Comparison of ENCODE assay signal across 1 cellular context in the genomic region with DNA sequence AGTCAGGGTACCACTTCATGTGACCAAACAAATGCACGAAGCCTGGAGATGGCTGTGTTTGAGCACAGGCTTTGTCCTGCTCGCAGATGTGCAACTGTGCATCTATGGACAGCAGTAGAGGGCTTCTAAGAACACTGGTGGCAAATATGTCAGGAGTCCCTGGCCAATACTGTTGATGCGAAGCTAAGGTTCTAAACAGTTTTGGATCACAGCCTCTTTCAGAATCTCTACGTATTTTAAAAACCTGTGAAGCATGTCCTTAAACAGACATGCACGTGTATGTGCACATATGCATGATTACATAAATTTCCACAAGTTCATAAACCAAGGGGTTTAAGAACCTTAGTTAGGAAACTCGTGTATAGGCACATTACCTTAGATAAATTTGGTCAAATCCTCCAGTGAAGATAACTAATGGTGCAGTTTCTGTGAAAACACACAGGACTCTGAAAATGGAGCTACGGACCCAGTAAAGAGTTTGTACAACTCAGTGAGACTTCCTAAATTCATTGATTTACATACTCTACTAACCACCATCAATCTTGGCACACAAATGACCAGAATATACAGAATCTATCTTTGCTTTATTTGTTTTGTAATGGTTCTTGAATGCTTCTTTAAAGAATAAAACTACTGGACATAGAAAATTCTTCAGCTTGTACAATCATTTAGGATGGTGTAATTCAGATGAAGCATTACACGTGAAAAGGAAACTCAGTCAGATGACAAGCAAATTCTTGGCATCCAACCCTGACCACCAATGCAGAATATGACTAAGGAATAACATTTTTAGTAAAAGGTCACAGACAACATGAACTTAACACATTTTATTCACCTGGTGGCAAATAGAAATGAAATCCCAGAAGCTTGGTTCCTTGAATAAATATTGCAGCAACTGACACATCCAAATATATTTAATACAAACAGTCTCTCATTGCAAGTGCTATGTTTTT.
TF ChIP-seq lines count a peak whose summit lies in the region.

No MANE protein-coding gene starts in this region.

TF ChIP-seq in A549, 52 proteins besides CTCF, POLR2A, EP300 and RAD21 (continued from another document):
- TF ChIP-seq, protein P1, sequence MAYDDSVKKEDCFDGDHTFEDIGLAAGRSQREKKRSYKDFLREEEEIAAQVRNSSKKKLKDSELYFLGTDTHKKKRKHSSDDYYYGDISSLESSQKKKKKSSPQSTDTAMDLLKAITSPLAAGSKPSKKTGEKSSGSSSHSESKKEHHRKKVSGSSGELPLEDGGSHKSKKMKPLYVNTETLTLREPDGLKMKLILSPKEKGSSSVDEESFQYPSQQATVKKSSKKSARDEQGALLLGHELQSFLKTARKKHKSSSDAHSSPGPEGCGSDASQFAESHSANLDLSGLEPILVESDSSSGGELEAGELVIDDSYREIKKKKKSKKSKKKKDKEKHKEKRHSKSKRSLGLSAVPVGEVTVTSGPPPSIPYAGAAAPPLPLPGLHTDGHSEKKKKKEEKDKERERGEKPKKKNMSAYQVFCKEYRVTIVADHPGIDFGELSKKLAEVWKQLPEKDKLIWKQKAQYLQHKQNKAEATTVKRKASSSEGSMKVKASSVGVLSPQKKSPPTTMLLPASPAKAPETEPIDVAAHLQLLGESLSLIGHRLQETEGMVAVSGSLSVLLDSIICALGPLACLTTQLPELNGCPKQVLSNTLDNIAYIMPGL (CRISPR knock-in tag; IDR thresholded peaks at IDR 0.05; ENCODE audit: borderline replicate concordance), result no peak
- TF ChIP-seq MAX (IDR thresholded peaks at IDR 0.05), result no peak
- TF ChIP-seq ZC3H11A (IDR thresholded peaks at IDR 0.05), result no peak
- no peak for TF ChIP-seq POLR2AphosphoS2 (conservative IDR thresholded peaks at IDR 0.05; ENCODE audit: low read length)
- no peak for TF ChIP-seq KDM1A (IDR thresholded peaks at IDR 0.05; ENCODE audit: low read depth)
- no peak for TF ChIP-seq CHD2 (IDR thresholded peaks at IDR 0.05; ENCODE audit: low read length, partially characterized antibody)
- TF ChIP-seq PBX3 (IDR thresholded peaks at IDR 0.05), result no peak
- peak; percentile 47; the same call in 1 of the 2 replicates for TF ChIP-seq FOSL2 (IDR thresholded peaks at IDR 0.05)
- peak; percentile 55 for TF ChIP-seq FOSL2 (CRISPR knock-in tag; IDR thresholded peaks at IDR 0.05)
- TF ChIP-seq NPAS2 (CRISPR knock-in tag; IDR thresholded peaks at IDR 0.05; ENCODE audit: borderline replicate concordance), result no peak
- no peak for TF ChIP-seq SREBF2 (IDR thresholded peaks at IDR 0.05)
- no peak for TF ChIP-seq CBX2 (IDR thresholded peaks at IDR 0.05; ENCODE audit: borderline replicate concordance, low read depth)
- TF ChIP-seq RNF2 (IDR thresholded peaks at IDR 0.05; ENCODE audit: borderline replicate concordance, low read depth), result no peak
- TF ChIP-seq HEYL (CRISPR knock-in tag; IDR thresholded peaks at IDR 0.05), result no peak
- no peak for TF ChIP-seq ESRRA (IDR thresholded peaks at IDR 0.05; ENCODE audit: borderline replicate concordance, low read length)
- no peak for TF ChIP-seq RCOR1 (IDR thresholded peaks at IDR 0.05; ENCODE audit: low read depth, low read length)
- no peak for TF ChIP-seq RFX5 (IDR thresholded peaks at IDR 0.05)
- TF ChIP-seq, protein P2, sequence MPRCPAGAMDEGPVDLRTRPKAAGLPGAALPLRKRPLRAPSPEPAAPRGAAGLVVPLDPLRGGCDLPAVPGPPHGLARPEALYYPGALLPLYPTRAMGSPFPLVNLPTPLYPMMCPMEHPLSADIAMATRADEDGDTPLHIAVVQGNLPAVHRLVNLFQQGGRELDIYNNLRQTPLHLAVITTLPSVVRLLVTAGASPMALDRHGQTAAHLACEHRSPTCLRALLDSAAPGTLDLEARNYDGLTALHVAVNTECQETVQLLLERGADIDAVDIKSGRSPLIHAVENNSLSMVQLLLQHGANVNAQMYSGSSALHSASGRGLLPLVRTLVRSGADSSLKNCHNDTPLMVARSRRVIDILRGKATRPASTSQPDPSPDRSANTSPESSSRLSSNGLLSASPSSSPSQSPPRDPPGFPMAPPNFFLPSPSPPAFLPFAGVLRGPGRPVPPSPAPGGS (IDR thresholded peaks at IDR 0.05), result 0 out of 3 replicates have a peak, but pooled peaks have one; percentile 37
